Comparison of ENCODE assay signal across 18 cellular contexts in the genomic region with DNA sequence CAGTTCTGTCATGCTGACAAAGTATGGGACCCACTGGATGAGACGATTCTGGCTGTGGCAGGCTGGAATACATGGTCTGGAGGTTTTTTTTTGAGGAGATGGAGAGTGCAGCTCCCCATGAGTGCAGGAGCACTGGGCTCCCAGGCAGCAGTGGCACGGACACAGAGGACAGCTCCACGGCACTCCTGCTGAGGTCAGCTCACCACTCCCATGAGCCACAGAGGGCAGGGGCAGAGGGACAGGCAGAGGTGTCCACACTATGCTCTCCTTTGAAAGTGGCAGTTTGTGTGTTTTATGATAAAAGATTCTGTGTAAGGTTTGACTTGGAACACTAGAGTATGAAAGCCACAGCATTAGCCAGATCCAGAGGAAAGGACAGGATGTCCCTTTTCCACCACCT.
"Had no signal": no experiment of that assay in that cellular context is flagged by ENCODE, and none has a peak within 500 bp of the region (broad histone marks: within the 10 kb centered on the region; RNA-seq: fewer than 3 reads in every experiment).

No MANE protein-coding gene starts in this region.

- H3K27me3 ChIP-seq: ascending aorta, esophagus muscularis mucosa, gastroesophageal sphincter, heart right ventricle, neutrophil, tibial artery had no signal

- H3K4me3 Mint-ChIP-seq: activated naive CD4-positive, alpha-beta T cell treated with anti-CD3 and anti-CD28 coated beads, Interleukin-2, amount 10 ng/mL, durations not matched to agents 7 days and 5 days; immature natural killer cell; natural killer cell; T-helper 2 cell treated with Interferon-gamma antibody and Interleukin-4, amounts not matched to agents 5 μg/mL and 100 μg/mL, for 36 hours had no signal

- H3K27me3 Mint-ChIP-seq: activated naive CD4-positive, alpha-beta T cell treated with anti-CD3 and anti-CD28 coated beads, Interleukin-2, amount 10 ng/mL, durations not matched to agents 7 days and 5 days had no signal

- H3K9me3 ChIP-seq: ascending aorta, esophagus muscularis mucosa, gastroesophageal sphincter, heart right ventricle, lower lobe of right lung, neutrophil, tibial artery had no signal

- H3K27ac ChIP-seq: ascending aorta, coronary artery, esophagus muscularis mucosa, gastroesophageal sphincter, heart right ventricle, lower lobe of right lung, neutrophil, parathyroid adenoma, SK-N-MC, tibial artery had no signal

- H3K36me3 Mint-ChIP-seq: natural killer cell had no signal

- H3K4me1 Mint-ChIP-seq: activated naive CD4-positive, alpha-beta T cell treated with anti-CD3 and anti-CD28 coated beads, Interleukin-2, amount 10 ng/mL, durations not matched to agents 7 days and 5 days; immature natural killer cell had no signal

- DNase-seq: activated CD4-positive, alpha-beta T cell treated with anti-CD3 and anti-CD28 coated beads, Interleukin-2, amount 50 U/mL, for 4 hours; activated effector memory CD4-positive, alpha-beta T cell treated with Interleukin-2 at 50 U/mL for 16 hours; activated naive CD4-positive, alpha-beta T cell treated with anti-CD3 and anti-CD28 coated beads, Interleukin-2, amount 10 ng/mL, durations not matched to agents 7 days and 5 days; heart right ventricle; immature natural killer cell; lower lobe of right lung; natural killer cell; stimulated activated CD8-positive, alpha-beta memory T cell treated with anti-CD3 and anti-CD28 coated beads, Interleukin-4, amount 100 ng/mL, for 48 hours; stimulated activated naive CD4-positive, alpha-beta T cell treated with Interleukin-2 at 50 U/mL for 16 hours; tibial artery had no signal

- H3K4me1 ChIP-seq: ascending aorta, gastroesophageal sphincter, lower lobe of right lung, parathyroid adenoma, tibial artery had no signal

- ATAC-seq: gastroesophageal sphincter, lower lobe of right lung, natural killer cell had no signal

- H3K9me3 Mint-ChIP-seq: activated naive CD4-positive, alpha-beta T cell treated with anti-CD3 and anti-CD28 coated beads, Interleukin-2, amount 10 ng/mL, durations not matched to agents 7 days and 5 days; immature natural killer cell; natural killer cell; T-helper 2 cell treated with Interferon-gamma antibody and Interleukin-4, amounts not matched to agents 5 μg/mL and 100 μg/mL, for 36 hours had no signal

- H3K27ac Mint-ChIP-seq: activated naive CD4-positive, alpha-beta T cell treated with anti-CD3 and anti-CD28 coated beads, Interleukin-2, amount 10 ng/mL, durations not matched to agents 7 days and 5 days; natural killer cell had no signal

- H3K4me3 ChIP-seq: ascending aorta, coronary artery, esophagus muscularis mucosa, gastroesophageal sphincter, heart right ventricle, lower lobe of right lung, SK-N-MC, tibial artery had no signal
